1 cellular context compared by ENCODE assay signal in the genomic region with DNA sequence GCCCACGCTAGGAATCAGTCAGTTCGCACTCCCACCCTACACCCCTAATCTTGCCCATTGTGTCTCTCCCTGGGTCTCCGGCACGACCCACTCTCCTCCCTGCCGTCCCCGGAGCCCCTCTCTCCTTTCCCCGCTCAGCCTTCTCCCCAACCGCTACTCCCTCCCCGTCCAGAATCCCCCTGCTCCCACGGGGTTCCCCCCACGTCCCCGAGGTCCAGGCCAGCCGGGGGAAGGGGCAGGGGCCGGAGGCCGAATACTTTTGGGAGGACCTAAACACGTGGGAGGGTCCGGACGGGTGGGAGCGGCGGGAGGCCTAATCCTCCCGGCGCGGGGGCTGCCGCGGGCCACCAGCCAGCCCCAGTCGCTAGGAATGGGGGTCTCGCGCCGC.
TF ChIP-seq lines count a peak whose summit lies in the region.

No MANE protein-coding gene starts in this region.

TF ChIP-seq in IMR-90, 13 proteins besides CTCF, POLR2A, EP300 and RAD21:
- TF ChIP-seq, protein P1, sequence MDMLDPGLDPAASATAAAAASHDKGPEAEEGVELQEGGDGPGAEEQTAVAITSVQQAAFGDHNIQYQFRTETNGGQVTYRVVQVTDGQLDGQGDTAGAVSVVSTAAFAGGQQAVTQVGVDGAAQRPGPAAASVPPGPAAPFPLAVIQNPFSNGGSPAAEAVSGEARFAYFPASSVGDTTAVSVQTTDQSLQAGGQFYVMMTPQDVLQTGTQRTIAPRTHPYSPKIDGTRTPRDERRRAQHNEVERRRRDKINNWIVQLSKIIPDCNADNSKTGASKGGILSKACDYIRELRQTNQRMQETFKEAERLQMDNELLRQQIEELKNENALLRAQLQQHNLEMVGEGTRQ (IDR thresholded peaks at IDR 0.05; ENCODE audit: low read depth, low read length): no peak
- TF ChIP-seq RFX5 (IDR thresholded peaks at IDR 0.05; ENCODE audit: low read depth, low read length) (no peak), MAFK (IDR thresholded peaks at IDR 0.05; ENCODE audit: low read depth, low read length) (no peak), BHLHE40 (IDR thresholded peaks at IDR 0.05; ENCODE audit: low read depth, low read length) (no peak), SMC3 (IDR thresholded peaks at IDR 0.05; ENCODE audit: low read depth, low read length) (no peak), RCOR1 (IDR thresholded peaks at IDR 0.05; ENCODE audit: insufficient replicate concordance, low read length) (no peak), FOS (IDR thresholded peaks at IDR 0.05; ENCODE audit: low read depth, low read length) (no peak), NFE2L2 (IDR thresholded peaks at IDR 0.05; ENCODE audit: low read depth, low read length) (no peak), MAZ (IDR thresholded peaks at IDR 0.05; ENCODE audit: borderline replicate concordance, low read depth, low read length) (no peak), CHD1 (IDR thresholded peaks at IDR 0.05; ENCODE audit: low read depth, low read length) (no peak), CEBPB (IDR thresholded peaks at IDR 0.05; ENCODE audit: low read depth, low read length) (no peak), MXI1 (IDR thresholded peaks at IDR 0.05; ENCODE audit: borderline replicate concordance, low read depth, low read length) (no peak)
- TF ChIP-seq, protein P2, sequence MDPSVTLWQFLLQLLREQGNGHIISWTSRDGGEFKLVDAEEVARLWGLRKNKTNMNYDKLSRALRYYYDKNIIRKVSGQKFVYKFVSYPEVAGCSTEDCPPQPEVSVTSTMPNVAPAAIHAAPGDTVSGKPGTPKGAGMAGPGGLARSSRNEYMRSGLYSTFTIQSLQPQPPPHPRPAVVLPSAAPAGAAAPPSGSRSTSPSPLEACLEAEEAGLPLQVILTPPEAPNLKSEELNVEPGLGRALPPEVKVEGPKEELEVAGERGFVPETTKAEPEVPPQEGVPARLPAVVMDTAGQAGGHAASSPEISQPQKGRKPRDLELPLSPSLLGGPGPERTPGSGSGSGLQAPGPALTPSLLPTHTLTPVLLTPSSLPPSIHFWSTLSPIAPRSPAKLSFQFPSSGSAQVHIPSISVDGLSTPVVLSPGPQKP (IDR thresholded peaks at IDR 0.05; ENCODE audit: borderline replicate concordance, low read depth, low read length): no peak
